ENCODE assay signal across 24 cellular contexts in the genomic region with DNA sequence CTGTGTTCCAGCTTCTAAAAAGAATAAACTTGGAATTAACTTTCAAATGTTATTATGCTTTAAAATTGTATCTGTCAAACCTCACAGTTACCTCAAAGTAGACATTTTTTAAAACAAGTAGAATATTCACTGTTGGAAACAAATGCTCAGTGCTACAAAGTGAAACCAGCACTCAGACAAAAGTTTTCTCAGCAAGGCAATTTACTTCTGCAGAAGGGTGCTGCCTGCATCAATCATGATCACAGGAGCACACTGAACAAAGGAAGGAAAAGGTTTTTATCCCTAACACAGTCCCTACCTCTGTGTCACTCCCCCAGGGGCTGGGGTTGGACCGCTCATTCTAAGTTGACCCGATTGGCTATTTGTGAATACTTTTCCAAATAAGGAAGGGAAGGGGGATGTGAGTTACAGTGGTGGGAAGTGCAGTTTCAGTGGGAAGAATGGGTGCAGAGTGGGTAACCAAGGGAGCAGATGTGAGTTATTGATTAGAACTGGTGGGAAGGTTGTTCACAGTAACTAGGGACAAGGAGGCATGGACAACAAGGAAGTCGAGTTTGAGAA.
"Had no signal": no experiment of that assay in that cellular context is flagged by ENCODE, and none has a peak within 500 bp of the region (broad histone marks: within the 10 kb centered on the region; RNA-seq: fewer than 3 reads in every experiment).

No MANE protein-coding gene starts in this region.

- H3K27me3 ChIP-seq: esophagus squamous epithelium, gastroesophageal sphincter, ovary, spleen, testis, tibial nerve had no signal

- DNase-seq: effector memory CD4-positive, alpha-beta T cell; esophagus squamous epithelium; foreskin fibroblast; immature natural killer cell; kidney; left cardiac atrium; left ventricle myocardium inferior; lower lobe of right lung; natural killer cell; nucleus accumbens; ovary; psoas muscle; retina; spleen; stimulated activated CD4-positive, alpha-beta T cell treated with anti-CD3 and anti-CD28 coated beads, Interleukin-2, amount 100 ng/mL, for 24 hours; stimulated activated CD4-positive, alpha-beta T cell treated with anti-CD3 and anti-CD28 coated beads, Interleukin-4, amount 100 ng/mL, for 4 hours; stimulated activated naive B cell treated with anti-CD40 and anti-IgM and Interleukin-4, amounts not matched to agents 10 μg/mL and 1 μg/mL and 100 μg/mL, for 72 hours; stimulated activated naive CD8-positive, alpha-beta T cell treated with anti-CD3 and anti-CD28 coated beads, Interleukin-15, amount 100 ng/mL, for 72 hours; testis had no signal

- H3K27me3 Mint-ChIP-seq: memory B cell had no signal

- H3K4me1 Mint-ChIP-seq: immature natural killer cell; memory B cell; natural killer cell; neural crest cell; stimulated activated naive B cell treated with anti-CD40 and anti-IgM and Interleukin-4, amounts not matched to agents 10 μg/mL and 1 μg/mL and 100 μg/mL, for 72 hours; stimulated activated naive CD8-positive, alpha-beta T cell treated with anti-CD3 and anti-CD28 coated beads, Interleukin-15, amount 100 ng/mL, for 72 hours had no signal

- H3K4me1 ChIP-seq: gastroesophageal sphincter, left ventricle myocardium inferior, lower lobe of right lung, psoas muscle, spleen, testis, tibial nerve had no signal

- H3K27ac ChIP-seq: esophagus squamous epithelium, gastroesophageal sphincter, left ventricle myocardium inferior, lower lobe of right lung, ovary, psoas muscle, spleen, testis, tibial nerve had no signal

- H3K4me3 Mint-ChIP-seq: immature natural killer cell; memory B cell; mesothelial cell of epicardium; natural killer cell; neural crest cell; stimulated activated naive B cell treated with anti-CD40 and anti-IgM and Interleukin-4, amounts not matched to agents 10 μg/mL and 1 μg/mL and 100 μg/mL, for 72 hours; stimulated activated naive CD8-positive, alpha-beta T cell treated with anti-CD3 and anti-CD28 coated beads, Interleukin-15, amount 100 ng/mL, for 72 hours had no signal

- H3K4me3 ChIP-seq: esophagus squamous epithelium, gastroesophageal sphincter, left ventricle myocardium inferior, lower lobe of right lung, ovary, psoas muscle, spleen, testis, tibial nerve had no signal

- H3K27ac Mint-ChIP-seq: memory B cell; mesothelial cell of epicardium; natural killer cell; stimulated activated naive B cell treated with anti-CD40 and anti-IgM and Interleukin-4, amounts not matched to agents 10 μg/mL and 1 μg/mL and 100 μg/mL, for 72 hours; stimulated activated naive CD8-positive, alpha-beta T cell treated with anti-CD3 and anti-CD28 coated beads, Interleukin-15, amount 100 ng/mL, for 72 hours had no signal

- H3K36me3 ChIP-seq: esophagus squamous epithelium, gastroesophageal sphincter, left ventricle myocardium inferior, lower lobe of right lung, ovary, spleen, tibial nerve had no signal

- H3K9me3 ChIP-seq: ovary, psoas muscle, testis had no signal

- H3K36me3 Mint-ChIP-seq: memory B cell, natural killer cell had no signal
